8 cellular contexts compared by ENCODE assay signal in genomic region chr1:1891349-1892078, GRCh38. TPM values are rescaled to one million over a fixed set of nuclear protein-coding genes. Genes with fewer than 3 reads are reported as not detected.
A peak's percentile ranks its signal among the peaks of the same experiment; 100 is the strongest.
DNase-seq lines count a peak whose midpoint lies in the region; ATAC-seq, FAIRE-seq and TF ChIP-seq lines count a peak whose summit lies in the region.

No MANE protein-coding gene starts in this region.

- H3K4me1 ChIP-seq in H1 (replicated peaks in 1 of 4; ENCODE audit: control insufficient read depth in 3 of 4, insufficient read depth in 4 of 4, low read length in 3 of 4) (peaks cover 0 to 22% (median 16%) of the 10 kb centered on the region in 4 experiments; a peak in 6 of 7 replicates), mesodermal cell (ENCODE audit: control insufficient read depth, insufficient read depth, low read length, poor library complexity, severe bottlenecking) (peaks cover 22% of the 10 kb centered on the region)

- no peaks in the 10 kb centered on the region; the same call in 1 of the 2 replicates for H3K79me1 ChIP-seq in H1 (ENCODE audit: low read depth, low read length)

- TF ChIP-seq RAD21 in H1 (IDR thresholded peaks at IDR 0.05 in 1 of 2, conservative IDR thresholded peaks at IDR 0.05 in 1 of 2; ENCODE audit: low read depth in 2 of 2, low read length in 2 of 2), result no peak

- peak overlapping the region; percentile 75 for H3K18ac ChIP-seq in H1 (ENCODE audit: extremely low read depth, low read length)

- TF ChIP-seq EP300 in H1 (IDR thresholded peaks at IDR 0.05; ENCODE audit: borderline replicate concordance in 1 of 2, low read depth in 2 of 2, low read length in 2 of 2), result no peak

- ATAC-seq in HG02571 (IDR thresholded peaks at IDR 0.05; ENCODE audit: unreplicated experiment) (peak; percentile 20), GM18517 (IDR thresholded peaks at IDR 0.05; ENCODE audit: unreplicated experiment) (no peak)

- H3K27ac ChIP-seq in H1 (ENCODE audit: low read depth, low read length) (no peak overlapping the region), mesodermal cell (ENCODE audit: low read depth, low read length, severe bottlenecking) (no peak overlapping the region)

- H2BK15ac ChIP-seq in H1 (ENCODE audit: low read length), result no peak overlapping the region

- 38% methylated on average over 4 of the region's 59 CpGs; no CpG with 5 or more reads in 1 of the 2 experiments for WGBS in H1 (ENCODE audit: extremely low coverage in 1 of 2, insufficient coverage in 1 of 2, insufficient read length in 1 of 2, insufficient replicate concordance in 2 of 2, low coverage in 1 of 2, low lambda C conversion rate in 2 of 2, missing lambda C conversion rate in 1 of 2), 2 experiments
- 8 to 9% methylated on average over 43 to 49 of the region's 59 CpGs for WGBS in mesodermal cell (ENCODE audit: insufficient coverage in 2 of 2), 2 experiments

- peak overlapping the region; percentile 92 for H4K91ac ChIP-seq in H1 (replicated peaks; ENCODE audit: insufficient read length, low read length)

- peak overlapping the region; percentile 99 for H3K4ac ChIP-seq in H1 (replicated peaks; ENCODE audit: insufficient read length, low read depth, low read length)

- peak overlapping the region; percentile 92; the same call in 1 of the 2 replicates for H2AK5ac ChIP-seq in H1 (ENCODE audit: low read depth, low read length)

- H2BK20ac ChIP-seq in H1 (ENCODE audit: low read length), result no peak overlapping the region

- H3K4me3 ChIP-seq in H1 (ENCODE audit: extremely low read depth in 1 of 4, insufficient read depth in 2 of 4, low read depth in 3 of 4, low read length in 4 of 4), result peak overlapping the region; percentile 52 to 98 (median 59)
- peak overlapping the region; percentile 42 for H3K4me3 ChIP-seq in mesodermal cell (ENCODE audit: extremely low read depth, insufficient read depth, low read length, poor library complexity, severe bottlenecking)

- no peaks in the 10 kb centered on the region; a peak in 3 of 7 replicates for H3K27me3 ChIP-seq in H1 (replicated peaks in 1 of 4; ENCODE audit: control insufficient read depth in 3 of 4, extremely low read depth in 1 of 4, insufficient read depth in 3 of 4, low read length in 3 of 4)

- H2BK12ac ChIP-seq in H1 (ENCODE audit: low read depth, low read length), result peak overlapping the region; percentile 62; the same call in 1 of the 2 replicates

- H3K14ac ChIP-seq in H1 (ENCODE audit: insufficient read length), result peak overlapping the region; percentile 51

- no peak for FAIRE-seq in H1 (lab: Jason Lieb, UNC)

- no peak for TF ChIP-seq POLR2A in H1 (IDR thresholded peaks at IDR 0.05; ENCODE audit: control extremely low read depth in 1 of 2, low read depth in 2 of 2, low read length in 2 of 2)

- H3K23ac ChIP-seq in H1 (ENCODE audit: insufficient read length), result no peak overlapping the region

- TF ChIP-seq CTCF in H1 (IDR thresholded peaks at IDR 0.05; ENCODE audit: control extremely low read depth in 1 of 3, insufficient read depth in 1 of 3, low read depth in 1 of 3, low read length in 3 of 3), result no peak

- DNase-seq in ELF-1 (ENCODE audit: low read depth, low spot score) (peak; percentile 54), NCI-H345 (lab: John Stamatoyannopoulos, UW) (peak; percentile 77), H1 (ENCODE audit: low read depth in 1 of 2, low spot score in 2 of 2) (no peak)
- peak; percentile 71 for DNase-seq in activated CD4-positive, alpha-beta T cell treated with anti-CD3 and anti-CD28 coated beads, Interleukin-2, amount 50 U/mL, for 1 hour
- peak; percentile 50 to 69 for DNase-seq in stimulated activated CD8-positive, alpha-beta memory T cell treated with anti-CD3 and anti-CD28 coated beads, Interleukin-2, amount 100 ng/mL, for 1 hour (ENCODE audit: low read depth in 2 of 2)

- H3K9me3 ChIP-seq in H1 (ENCODE audit: insufficient read depth in 2 of 2, low read depth in 1 of 2, low read length in 1 of 2) (no peaks in the 10 kb centered on the region), mesodermal cell (ENCODE audit: control insufficient read depth, low read length) (no peaks in the 10 kb centered on the region)

- no peak overlapping the region for H2AFZ ChIP-seq in H1 (ENCODE audit: low read length)

- POLR2A ChIA-PET in H1 (lab: Charles Lee; ENCODE audit: partially characterized antibody), result interaction anchor here (0.6 to 1.7 kb wide), 9 partner anchors 8 to 181 kb away, joined by 3 to 10 read pairs (median 3); no protein-coding TSS in a partner anchor

- CTCF ChIA-PET in H1 (lab: Charles Lee; ENCODE audit: partially characterized antibody), result interaction anchor here (0.6 to 1.6 kb wide), 6 partner anchors 10 to 95 kb away, joined by 3 to 9 read pairs (median 4); no protein-coding TSS in a partner anchor

- H3K56ac ChIP-seq in H1 (replicated peaks; ENCODE audit: insufficient read length, low read depth, low read length), result peak overlapping the region; percentile 80

- H3K9ac ChIP-seq in H1 (replicated peaks in 1 of 4; ENCODE audit: extremely low read depth in 1 of 4, low read depth in 3 of 4, low read length in 3 of 4), result peak overlapping the region in 2 of 4 experiments; percentile 7 to 53; a peak in 2 of 7 replicates

- H4K20me1 ChIP-seq in H1 (replicated peaks in 1 of 2; ENCODE audit: control insufficient read depth in 1 of 2, insufficient read depth in 2 of 2, low read length in 2 of 2), result peaks cover 7 to 9% of the 10 kb centered on the region in 2 experiments

- H3K36me3 ChIP-seq in H1 (ENCODE audit: control insufficient read depth in 2 of 4, insufficient read depth in 4 of 4, low read length in 3 of 4) (no peaks in the 10 kb centered on the region), mesodermal cell (ENCODE audit: control insufficient read depth, insufficient read depth, low read length) (peaks cover 22% of the 10 kb centered on the region)

- peak overlapping the region; percentile 90 for H2BK120ac ChIP-seq in H1 (replicated peaks; ENCODE audit: low read depth, low read length)

- peak overlapping the region; percentile 22; the same call in 1 of the 2 replicates for H4K8ac ChIP-seq in H1 (ENCODE audit: extremely low read depth, insufficient read depth, low read length)

- H3K23me2 ChIP-seq in H1 (ENCODE audit: low read depth, low read length), result peaks cover 7% of the 10 kb centered on the region; the same call in 1 of the 2 replicates

- H2BK5ac ChIP-seq in H1 (ENCODE audit: low read depth, low read length), result peak overlapping the region; percentile 90

- peak overlapping the region; percentile 88 for H4K5ac ChIP-seq in H1 (ENCODE audit: insufficient read length, low read depth, low read length)

- H3K4me2 ChIP-seq in H1 (ENCODE audit: insufficient read depth in 1 of 2, low read depth in 2 of 2, low read length in 2 of 2), result peak overlapping the region; percentile 76 to 86

- H3K79me2 ChIP-seq in H1 (ENCODE audit: control insufficient read depth in 1 of 2, insufficient read depth in 2 of 2, low read length in 2 of 2), result peaks cover 33 to 37% of the 10 kb centered on the region in 2 experiments

TF ChIP-seq in H1, 55 proteins besides CTCF, POLR2A, EP300 and RAD21 (continues in another document):
- TF ChIP-seq KDM4A (IDR thresholded peaks at IDR 0.05; ENCODE audit: low read depth, low read length, severe bottlenecking) (peak; percentile 56), CEBPB (IDR thresholded peaks at IDR 0.05; ENCODE audit: low read depth, low read length) (no peak), RXRA (IDR thresholded peaks at IDR 0.05; ENCODE audit: insufficient read depth, low read depth, low read length) (no peak), E2F6 (IDR thresholded peaks at IDR 0.05) (peak; percentile 36; the same call in 1 of the 2 replicates)

RNA-seq across cellular contexts. Expression of gene GNB1, which starts 0.6 kb away (rescaled TPM):
- 382 and 394 TPM in 2 replicates for total RNA-seq in H1 (2021; fragmentation: NEBNext Ultra II Directional; extraction: Animal tissue kit (Norgen Biotek cat#: 25700))
- 343 and 372 TPM in 2 replicates for polyA plus RNA-seq in H1 (2011; rRNA removed)
- polyA plus RNA-seq in H1 (2011; cell fraction: cytosol; rRNA removed), result 391 TPM
- polyA plus RNA-seq in H1 (2011; cell fraction: nucleus; rRNA removed), result 286 TPM
- polyA plus RNA-seq in H1 (2012, experiment 1 of 2), result 256 to 341 TPM (median 318 TPM) in 4 replicates
- polyA plus RNA-seq in H1 (2012, experiment 2 of 2), result 110 TPM
- polyA plus RNA-seq in H1 (2013, experiment 1 of 2), result 180 TPM
- 186 TPM for polyA plus RNA-seq in H1 (2013, experiment 2 of 2)
- 482 and 536 TPM in 2 replicates for polyA minus RNA-seq in H1 (2011; rRNA and poly(A)+ RNA removed)
- 250 TPM for polyA minus RNA-seq in H1 (2011; cell fraction: cytosol; rRNA and poly(A)+ RNA removed)
- 104 TPM for polyA minus RNA-seq in H1 (2011; cell fraction: nucleus; rRNA and poly(A)+ RNA removed)
- 351 TPM for polyA plus RNA-seq in mesodermal cell (2013, experiment 1 of 2)
- 314 TPM for polyA plus RNA-seq in mesodermal cell (2013, experiment 2 of 2)

RNA-seq across cellular contexts. Expression of gene CALML6, which starts 23.5 kb away (rescaled TPM):
- 0.92 and 1.3 TPM in 2 replicates for total RNA-seq in H1 (2021; fragmentation: NEBNext Ultra II Directional; extraction: Animal tissue kit (Norgen Biotek cat#: 25700))
- polyA plus RNA-seq in H1 (2011; rRNA removed), result 0.54 and 0.96 TPM in 2 replicates
- polyA plus RNA-seq in H1 (2011; cell fraction: cytosol; rRNA removed), result 1.4 TPM
- polyA plus RNA-seq in H1 (2011; cell fraction: nucleus; rRNA removed), result 4.8 TPM
- polyA plus RNA-seq in H1 (2012, experiment 1 of 2), result 1.3 to 1.9 TPM (median 1.7 TPM) in 4 replicates
- 0.84 TPM for polyA plus RNA-seq in H1 (2012, experiment 2 of 2)
- 0.65 TPM for polyA plus RNA-seq in H1 (2013, experiment 1 of 2)
- polyA plus RNA-seq in H1 (2013, experiment 2 of 2), result 0.63 TPM
- 0.09 and 0.15 TPM in 2 replicates for polyA minus RNA-seq in H1 (2011; rRNA and poly(A)+ RNA removed)
- not detected for polyA minus RNA-seq in H1 (2011; cell fraction: cytosol; rRNA and poly(A)+ RNA removed)
- 1.5 TPM for polyA minus RNA-seq in H1 (2011; cell fraction: nucleus; rRNA and poly(A)+ RNA removed)
- polyA plus RNA-seq in mesodermal cell (2013, experiment 1 of 2), result 0.29 TPM
- polyA plus RNA-seq in mesodermal cell (2013, experiment 2 of 2), result 0.25 TPM

RNA-seq across cellular contexts. Expression of gene TMEM52, which starts 27.6 kb away (rescaled TPM):
- total RNA-seq in H1 (2021; fragmentation: NEBNext Ultra II Directional; extraction: Animal tissue kit (Norgen Biotek cat#: 25700)), result 14.6 and 15.0 TPM in 2 replicates
- 30.2 and 46.3 TPM in 2 replicates for polyA plus RNA-seq in H1 (2011; rRNA removed)
- polyA plus RNA-seq in H1 (2011; cell fraction: cytosol; rRNA removed), result 20.9 TPM
- 36.1 TPM for polyA plus RNA-seq in H1 (2011; cell fraction: nucleus; rRNA removed)
- 8.4 to 15.3 TPM (median 14.6 TPM) in 4 replicates for polyA plus RNA-seq in H1 (2012, experiment 1 of 2)
- polyA plus RNA-seq in H1 (2012, experiment 2 of 2), result 15.3 TPM
- polyA plus RNA-seq in H1 (2013, experiment 1 of 2), result 21.5 TPM
- 22.3 TPM for polyA plus RNA-seq in H1 (2013, experiment 2 of 2)
- polyA minus RNA-seq in H1 (2011; rRNA and poly(A)+ RNA removed), result 5.1 and 6.6 TPM in 2 replicates
- 6.2 TPM for polyA minus RNA-seq in H1 (2011; cell fraction: cytosol; rRNA and poly(A)+ RNA removed)
- 11.6 TPM for polyA minus RNA-seq in H1 (2011; cell fraction: nucleus; rRNA and poly(A)+ RNA removed)
- 3.3 TPM for polyA plus RNA-seq in mesodermal cell (2013, experiment 1 of 2)
- polyA plus RNA-seq in mesodermal cell (2013, experiment 2 of 2), result 2.5 TPM

Comparison
In these comparisons a context has a peak if more than half of its experiments do, and no peak if none do; other contexts are left out.
1. DNase-seq: peak in ELF-1 (single experiment), NCI-H345 (single experiment), activated CD4-positive, alpha-beta T cell treated with anti-CD3 and anti-CD28 coated beads, Interleukin-2, amount 50 U/mL, for 1 hour (single experiment) and stimulated activated CD8-positive, alpha-beta memory T cell treated with anti-CD3 and anti-CD28 coated beads, Interleukin-2, amount 100 ng/mL, for 1 hour (2 of 2); none in H1 (0 of 2).